ENCODE assay signal across 1 cellular context in genomic region chr4:67468801-67469200, GRCh38.
TF ChIP-seq lines count a peak whose summit lies in the region.

No MANE protein-coding gene starts in this region.

TF ChIP-seq in IMR-90, 13 proteins besides CTCF, POLR2A, EP300 and RAD21 (continued from another document):
- TF ChIP-seq ELK1 (IDR thresholded peaks at IDR 0.05; ENCODE audit: borderline replicate concordance, low read depth, low read length) = no peak
